ENCODE assay signal across 8 cellular contexts in the genomic region with DNA sequence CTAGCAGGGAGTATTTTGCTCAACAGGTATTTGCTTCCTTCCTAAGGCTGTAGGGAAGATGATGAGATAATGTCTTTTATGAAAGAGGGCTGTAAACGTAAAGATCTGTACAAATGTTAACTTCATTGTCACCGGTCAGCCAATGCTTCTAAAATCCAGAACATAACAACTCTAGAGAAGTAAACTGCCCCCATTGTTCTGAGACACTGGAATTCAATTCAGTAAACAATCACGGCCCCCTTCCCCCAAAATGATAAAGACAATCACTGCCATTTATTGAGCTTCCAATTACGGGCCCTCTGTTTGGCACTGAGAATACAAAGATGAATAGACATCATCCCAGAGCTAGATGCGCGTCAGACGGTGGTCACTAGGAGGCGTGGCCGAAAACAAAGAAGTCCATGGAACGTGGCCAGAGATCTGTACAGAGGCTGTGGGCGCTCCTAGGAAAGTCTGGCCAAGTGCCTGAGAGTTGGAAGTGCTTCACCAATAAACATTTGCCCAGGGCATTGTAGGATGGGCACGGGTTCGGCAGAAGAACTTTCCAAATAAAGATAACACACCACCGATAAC. TPM values are rescaled to one million over a fixed set of nuclear protein-coding genes. Genes with fewer than 3 reads are reported as not detected.
DNase-seq lines count a peak whose midpoint lies in the region; ATAC-seq, FAIRE-seq and TF ChIP-seq lines count a peak whose summit lies in the region.

No MANE protein-coding gene starts in this region.

- H3K79me2 ChIP-seq in OCI-LY1 (ENCODE audit: insufficient read depth, low read length) = peaks cover 34% of the 10 kb centered on the region

- no peaks in the 10 kb centered on the region for H3K9me2 ChIP-seq in OCI-LY1 (ENCODE audit: low read depth, low read length)

- no peak for FAIRE-seq in pancreas (lab: Jason Lieb, UNC)

- no peaks in the 10 kb centered on the region for H4K20me1 ChIP-seq in OCI-LY1 (ENCODE audit: insufficient read depth, low read length)

- H3K4me3 ChIP-seq in OCI-LY1 (ENCODE audit: low read depth, low read length, poor library complexity, severe bottlenecking) = peak overlapping the region; percentile 95
- peak overlapping the region; percentile 88 for H3K4me3 ChIP-seq in left ventricle myocardium inferior
- peak overlapping the region; percentile 63 to 88 (median 82) for H3K4me3 ChIP-seq in pancreas

- H3K9ac ChIP-seq in OCI-LY1 (ENCODE audit: low read length) = peak overlapping the region; percentile 81

- H3K9me3 ChIP-seq in OCI-LY1 (ENCODE audit: low read length) = no peaks in the 10 kb centered on the region
- H3K9me3 ChIP-seq in left ventricle myocardium inferior (replicated peaks) = no peaks in the 10 kb centered on the region
- no peaks in the 10 kb centered on the region for H3K9me3 ChIP-seq in pancreas

- intact Hi-C loops in Right ventricle myocardium inferior (cut with DNase I) (loop anchor here (2.0 kb wide), 2 partner anchors 291 to 317 kb away; no protein-coding TSS in a partner anchor), cardiac septum (cut with DNase I) (no loop called here), left ventricle myocardium inferior (cut with micrococcal nuclease) (loop anchor here (10.0 kb wide), 3 partner anchors 103 to 293 kb away; a partner anchor contains a TSS), pancreas (cut with DNase I) (no loop called here)

- no peak; the same call in 1 of the 2 replicates for TF ChIP-seq CTCF in OCI-LY1 (IDR thresholded peaks at IDR 0.05; ENCODE audit: low read length)
- TF ChIP-seq CTCF in left ventricle myocardium inferior (IDR thresholded peaks at IDR 0.05; ENCODE audit: borderline replicate concordance) = no peak
- TF ChIP-seq CTCF in pancreas (IDR thresholded peaks at IDR 0.05) = no peak

- DNase-seq in Right ventricle myocardium inferior (ENCODE audit: missing footprints) (peak; percentile 70), cardiac septum (ENCODE audit: low spot score) (no peak), HK-2 (ENCODE audit: unreplicated experiment) (peak; percentile 55), anterior cingulate cortex (lab: John Stamatoyannopoulos, UW) (peak in 54 of 58 donors; percentile 41 to 92 (median 76)), left ventricle myocardium inferior (peak; percentile 32), pancreas (peak in 4 of 6 donors; percentile 62 to 74 (median 66))

- H3K4me2 ChIP-seq in OCI-LY1 (ENCODE audit: low read length) = peak overlapping the region; percentile 67

- H3K36me3 ChIP-seq in OCI-LY1 (ENCODE audit: insufficient read depth, low read length) = peaks cover 57% of the 10 kb centered on the region
- H3K36me3 ChIP-seq in left ventricle myocardium inferior = peaks cover 50% of the 10 kb centered on the region
- H3K36me3 ChIP-seq in pancreas = peaks cover 0 to 27% (median 11%) of the 10 kb centered on the region in 3 donors

- no peak overlapping the region for H2AFZ ChIP-seq in OCI-LY1 (ENCODE audit: low read length)

- H3K27me3 ChIP-seq in OCI-LY1 (ENCODE audit: insufficient read depth, low read length) = no peaks in the 10 kb centered on the region
- H3K27me3 ChIP-seq in left ventricle myocardium inferior (ENCODE audit: low read depth) = no peaks in the 10 kb centered on the region
- no peaks in the 10 kb centered on the region for H3K27me3 ChIP-seq in pancreas

- peaks cover 1% of the 10 kb centered on the region; the same call in 1 of the 2 replicates for H3F3A ChIP-seq in OCI-LY1 (ENCODE audit: insufficient read depth, low read length)

- peak; percentile 26 for ATAC-seq in Right ventricle myocardium inferior
- ATAC-seq in pancreas = peak; percentile 53 to 71 (median 61)
- no peak for ATAC-seq in HG02759 (IDR thresholded peaks at IDR 0.05; ENCODE audit: unreplicated experiment)

- 1% methylated on average over 14 of the region's 14 CpGs for WGBS in pancreas, 2 donors

- peak overlapping the region; percentile 83 for H3K27ac ChIP-seq in OCI-LY1 (ENCODE audit: low read depth, low read length, poor library complexity, severe bottlenecking)
- H3K27ac ChIP-seq in left ventricle myocardium inferior (replicated peaks) = peak overlapping the region; percentile 96
- H3K27ac ChIP-seq in pancreas = peak overlapping the region; percentile 86 to 97 (median 96)

- H3K4me1 ChIP-seq in OCI-LY1 (ENCODE audit: insufficient read depth, low read length, severe bottlenecking) = peaks cover 35% of the 10 kb centered on the region
- peaks cover 30% of the 10 kb centered on the region for H3K4me1 ChIP-seq in left ventricle myocardium inferior
- peaks cover 0 to 19% (median 0%) of the 10 kb centered on the region in 3 donors for H3K4me1 ChIP-seq in pancreas

RNA-seq across cellular contexts. Expression of a gene that starts 0.6 kb away (rescaled TPM):
- total RNA-seq in Right ventricle myocardium inferior (130 TPM), cardiac septum (97.1 TPM), left ventricle myocardium inferior (117 TPM), pancreas (100 to 1,000 TPM in 2 of 6 donors, 10 to 100 TPM in 4; 69.8 to 108 (median 94.4) TPM)
- polyA plus RNA-seq in pancreas = 100 to 1,000 TPM in 1 of 2 donors, 10 to 100 TPM in 1; 87.4 to 171 TPM

RNA-seq across cellular contexts. Expression of a gene that starts 0.9 kb away (rescaled TPM):
- total RNA-seq in Right ventricle myocardium inferior = 7.0 TPM
- 5.8 TPM for total RNA-seq in cardiac septum
- 5.8 TPM for total RNA-seq in left ventricle myocardium inferior
- total RNA-seq in pancreas = 1 to 10 TPM; 2.3 to 7.3 (median 5.2) TPM
- 1 to 10 TPM; 2.5 to 4.8 TPM for polyA plus RNA-seq in pancreas

RNA-seq across cellular contexts. Expression of a gene that starts 25.0 kb away (rescaled TPM):
- 25.7 TPM for total RNA-seq in Right ventricle myocardium inferior
- total RNA-seq in cardiac septum = 34.0 TPM
- total RNA-seq in left ventricle myocardium inferior = 24.1 TPM
- 10 to 100 TPM in 1 of 6 donors, 1 to 10 TPM in 5; 2.3 to 15.1 (median 5.7) TPM for total RNA-seq in pancreas
- polyA plus RNA-seq in pancreas = 1 to 10 TPM; 4.2 to 5.5 TPM

RNA-seq across cellular contexts. Expression of a gene that starts 36.3 kb away (rescaled TPM):
- total RNA-seq in Right ventricle myocardium inferior = 35.7 TPM
- total RNA-seq in cardiac septum = 25.8 TPM
- 25.7 TPM for total RNA-seq in left ventricle myocardium inferior
- 10 to 100 TPM in 2 of 6 donors, 1 to 10 TPM in 4; 1.7 to 20.5 (median 5.5) TPM for total RNA-seq in pancreas
- 10 to 100 TPM in 1 of 2 donors, 1 to 10 TPM in 1; 8.4 to 21.3 TPM for polyA plus RNA-seq in pancreas

RNA-seq across cellular contexts. Expression of a gene that starts 39.4 kb away (rescaled TPM):
- total RNA-seq in Right ventricle myocardium inferior = 0.30 TPM
- total RNA-seq in cardiac septum = 0.27 TPM
- 0.14 TPM for total RNA-seq in left ventricle myocardium inferior
- total RNA-seq in pancreas = 10 to 100 TPM; 19.1 to 43.9 (median 27.2) TPM
- polyA plus RNA-seq in pancreas = 10 to 100 TPM; 56.3 to 69.3 TPM

Comparison
In these comparisons a context has a peak if more than half of its experiments do, and no peak if none do; other contexts are left out.
1. intact Hi-C loops: an anchor here in Right ventricle myocardium inferior (2.0 kb wide) and left ventricle myocardium inferior (10.0 kb wide); none called in cardiac septum and pancreas.